In the genomic region with DNA sequence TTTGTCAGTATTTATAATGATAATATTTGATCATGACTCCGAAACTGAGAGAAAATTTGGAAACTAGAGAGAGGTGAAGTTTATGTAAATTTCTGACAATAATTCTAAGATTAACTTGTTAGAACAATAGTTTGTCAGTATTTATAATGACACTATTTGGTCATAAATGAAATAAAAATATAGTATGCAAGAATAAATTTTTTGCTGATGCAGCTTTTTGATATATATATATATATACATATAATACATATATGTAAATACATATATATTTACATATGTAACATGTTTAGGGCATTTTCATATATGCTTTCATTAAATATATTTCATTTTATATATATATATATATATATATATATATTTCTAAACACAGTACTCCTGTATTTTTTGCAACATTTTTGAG, we compare ENCODE assay signal across 26 cellular contexts.
"Had no signal": no experiment of that assay in that cellular context is flagged by ENCODE, and none has a peak within 500 bp of the region (broad histone marks: within the 10 kb centered on the region; RNA-seq: fewer than 3 reads in every experiment).

No MANE protein-coding gene starts in this region.

- H3K36me3 ChIP-seq: colonic mucosa, esophagus squamous epithelium, gastrocnemius medialis, heart right ventricle, left lung, lower lobe of right lung had no signal

- H3K4me3 ChIP-seq: colonic mucosa, esophagus squamous epithelium, gastrocnemius medialis, heart right ventricle, left lung, lower lobe of right lung, mucosa of descending colon had no signal

- ATAC-seq: effector memory CD8-positive, alpha-beta T cell; esophagus mucosa; gastrocnemius medialis; heart right ventricle; left cardiac atrium; left lung; left ventricle myocardium superior; lower lobe of right lung; mucosa of descending colon had no signal

- H3K9me3 ChIP-seq: colonic mucosa, esophagus squamous epithelium, gastrocnemius medialis, heart right ventricle, lower lobe of right lung, mucosa of descending colon had no signal

- DNase-seq: colonic mucosa; cortex of kidney; effector CD8-positive, alpha-beta T cell; effector memory CD8-positive, alpha-beta T cell; endodermal cell; erythroblast; esophagus squamous epithelium; foreskin fibroblast; foreskin melanocyte; gastrocnemius medialis; glutamatergic neuron; head of caudate nucleus; heart right ventricle; hippocampal formation; left cardiac atrium; left lung; left ventricle myocardium superior; lower lobe of right lung; mesenchymal stem cell; mucosa of descending colon; naive B cell had no signal

- H3K27ac ChIP-seq: colonic mucosa, epithelial cell of prostate, esophagus squamous epithelium, gastrocnemius medialis, heart right ventricle, left lung, lower lobe of right lung had no signal

- H3K4me1 ChIP-seq: colonic mucosa, esophagus squamous epithelium, gastrocnemius medialis, heart right ventricle, left lung, lower lobe of right lung had no signal

- FAIRE-seq: endometrium, islet of Langerhans, keratinocyte had no signal

- H3K27me3 ChIP-seq: colonic mucosa, esophagus squamous epithelium, gastrocnemius medialis, heart right ventricle, left lung had no signal
